18 cellular contexts compared by ENCODE assay signal in genomic region chr1:169392406-169392805, GRCh38. TPM values are rescaled to one million over a fixed set of nuclear protein-coding genes. Genes with fewer than 3 reads are reported as not detected.
"Had no signal": no experiment of that assay in that cellular context is flagged by ENCODE, and none has a peak within 500 bp of the region (broad histone marks: within the 10 kb centered on the region; RNA-seq: fewer than 3 reads in every experiment).

No MANE protein-coding gene starts in this region.

- DNase-seq: activated CD4-positive, alpha-beta T cell treated with anti-CD3 and anti-CD28 coated beads, Interleukin-2, amount 10 ng/mL, durations not matched to agents 7 days and 5 days; activated naive CD4-positive, alpha-beta T cell treated with anti-CD3 and anti-CD28 coated beads, Interleukin-2, amount 10 ng/mL, durations not matched to agents 7 days and 5 days; activated T-cell treated with anti-CD3 and anti-CD28 coated beads, Interleukin-2, amount 50 U/mL, for 1 hour; dorsolateral prefrontal cortex; erythroblast; glutamatergic neuron; hypothalamus; kidney glomerular epithelial cell; left ventricle myocardium superior; naive thymus-derived CD8-positive, alpha-beta T cell; stimulated activated CD4-positive, alpha-beta T cell treated with anti-CD3 and anti-CD28 coated beads, Interleukin-12 subunit alpha, Interleukin-12 subunit beta, amount 100 ng/mL, for 4 hours; stimulated activated CD4-positive, alpha-beta T cell treated with anti-CD3 and anti-CD28 coated beads, Interleukin-2, amount 100 ng/mL, for 24 hours had no signal

- H3K4me1 Mint-ChIP-seq: memory B cell; stimulated activated memory B cell treated with anti-CD40 and anti-IgM and Interleukin-4, amounts not matched to agents 10 μg/mL and 1 μg/mL and 100 μg/mL, for 72 hours had no signal

- H3K27me3 ChIP-seq: ascending aorta, cardiac muscle cell, dorsolateral prefrontal cortex had no signal

- H3K9me3 Mint-ChIP-seq: activated naive CD4-positive, alpha-beta T cell treated with anti-CD3 and anti-CD28 coated beads, Interleukin-2, amount 10 ng/mL, durations not matched to agents 7 days and 5 days; naive thymus-derived CD8-positive, alpha-beta T cell; stimulated activated memory B cell treated with anti-CD40 and anti-IgM and Interleukin-4, amounts not matched to agents 10 μg/mL and 1 μg/mL and 100 μg/mL, for 72 hours had no signal

- H2AFZ ChIP-seq: parathyroid adenoma had no signal

- ATAC-seq: left ventricle myocardium superior; naive thymus-derived CD8-positive, alpha-beta T cell; stimulated activated memory B cell treated with anti-CD40 and anti-IgM and Interleukin-4, amounts not matched to agents 10 μg/mL and 1 μg/mL and 100 μg/mL, for 72 hours had no signal

- H3K27ac Mint-ChIP-seq: activated CD4-positive, alpha-beta T cell treated with anti-CD3 and anti-CD28 coated beads, Interleukin-2, amount 10 ng/mL, durations not matched to agents 7 days and 5 days; activated naive CD4-positive, alpha-beta T cell treated with anti-CD3 and anti-CD28 coated beads, Interleukin-2, amount 10 ng/mL, durations not matched to agents 7 days and 5 days; activated T-helper 2 cell treated with anti-CD3 and anti-CD28 coated beads, Interferon-gamma antibody, Interleukin-2, Interleukin-4, amounts not matched to agents 10 μg/mL and 5 μg/mL and 100 μg/mL, durations not matched to agents 14 hours and 24 hours and 36 hours; memory B cell; naive thymus-derived CD8-positive, alpha-beta T cell; stimulated activated memory B cell treated with anti-CD40 and anti-IgM and Interleukin-4, amounts not matched to agents 10 μg/mL and 1 μg/mL and 100 μg/mL, for 72 hours had no signal

- H3K9ac ChIP-seq: parathyroid adenoma had no signal

- H3K27me3 Mint-ChIP-seq: activated CD4-positive, alpha-beta T cell treated with anti-CD3 and anti-CD28 coated beads, Interleukin-2, amount 10 ng/mL, durations not matched to agents 7 days and 5 days; activated naive CD4-positive, alpha-beta T cell treated with anti-CD3 and anti-CD28 coated beads, Interleukin-2, amount 10 ng/mL, durations not matched to agents 7 days and 5 days; memory B cell; naive thymus-derived CD8-positive, alpha-beta T cell; stimulated activated memory B cell treated with anti-CD40 and anti-IgM and Interleukin-4, amounts not matched to agents 10 μg/mL and 1 μg/mL and 100 μg/mL, for 72 hours had no signal

- H3K27ac ChIP-seq: ascending aorta, cardiac muscle cell, dorsolateral prefrontal cortex, parathyroid adenoma had no signal

- H3K79me2 ChIP-seq: parathyroid adenoma had no signal

- H3K9me3 ChIP-seq: ascending aorta had no signal

- H3K4me3 ChIP-seq: ascending aorta, cardiac muscle cell, dorsolateral prefrontal cortex had no signal

- H3K4me1 ChIP-seq: ascending aorta, parathyroid adenoma had no signal

- H3K4me3 Mint-ChIP-seq: activated CD4-positive, alpha-beta T cell treated with anti-CD3 and anti-CD28 coated beads, Interleukin-2, amount 10 ng/mL, durations not matched to agents 7 days and 5 days; activated naive CD4-positive, alpha-beta T cell treated with anti-CD3 and anti-CD28 coated beads, Interleukin-2, amount 10 ng/mL, durations not matched to agents 7 days and 5 days; memory B cell; naive thymus-derived CD8-positive, alpha-beta T cell; stimulated activated memory B cell treated with anti-CD40 and anti-IgM and Interleukin-4, amounts not matched to agents 10 μg/mL and 1 μg/mL and 100 μg/mL, for 72 hours had no signal

RNA-seq across cellular contexts. Expression of gene CCDC181, which starts 34.9 kb away (rescaled TPM):
- total RNA-seq: activated CD4-positive, alpha-beta T cell treated with anti-CD3 and anti-CD28 coated beads, Interleukin-2, amount 10 ng/mL, durations not matched to agents 7 days and 5 days; ascending aorta; naive thymus-derived CD8-positive, alpha-beta T cell had no signal
